In the genomic region with DNA sequence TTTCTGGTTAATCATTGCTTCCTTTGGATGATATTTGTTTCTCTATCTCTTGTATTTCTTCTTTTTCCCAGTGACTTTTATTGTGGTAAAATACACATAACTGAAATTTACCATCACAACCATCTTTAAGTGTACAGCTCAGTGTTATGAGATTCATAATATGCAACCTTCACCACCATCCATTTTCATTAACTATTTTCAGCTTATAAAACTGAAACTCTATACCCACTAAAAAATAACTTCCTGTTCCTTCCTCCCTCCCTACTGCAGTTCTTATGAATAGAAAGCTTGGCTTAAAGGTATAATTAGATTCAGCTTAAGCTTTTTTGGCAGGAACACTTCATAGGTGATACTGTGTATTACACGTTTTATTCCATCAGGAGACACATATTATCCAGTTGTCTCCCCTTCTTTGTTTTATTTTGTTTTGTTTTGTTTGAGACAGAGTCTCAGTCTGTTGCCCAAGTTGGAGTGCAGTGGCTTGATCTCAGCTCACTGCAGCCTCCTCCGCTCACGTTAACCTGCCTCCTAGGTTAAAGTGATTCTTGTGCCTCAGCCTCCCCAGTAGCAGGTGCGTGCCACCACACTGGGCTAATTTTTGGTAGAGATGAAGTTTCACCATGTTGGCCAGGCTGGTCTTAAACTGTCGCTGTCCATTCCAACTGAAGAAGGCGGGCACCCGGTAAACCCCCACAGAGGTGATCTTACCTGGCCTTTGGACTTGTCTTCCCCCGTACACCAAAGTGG, we compare ENCODE assay signal across 9 cellular contexts. TPM values are rescaled to one million over a fixed set of nuclear protein-coding genes. Genes with fewer than 3 reads are reported as not detected.
DNase-seq lines count a peak whose midpoint lies in the region; ATAC-seq and TF ChIP-seq lines count a peak whose summit lies in the region.
"Had no signal": no experiment of that assay in that cellular context is flagged by ENCODE, and none has a peak within 500 bp of the region (broad histone marks: within the 10 kb centered on the region; RNA-seq: fewer than 3 reads in every experiment).

No MANE protein-coding gene starts in this region.

- H3K9me2 ChIP-seq in DOHH2 (replicated peaks; ENCODE audit: control insufficient read depth, low read length), result no peaks in the 10 kb centered on the region

- H3K27me3 ChIP-seq in DOHH2 (ENCODE audit: control insufficient read depth, low read length), result no peaks in the 10 kb centered on the region
- H3K27me3 ChIP-seq: ascending aorta had no signal

- peaks cover 10% of the 10 kb centered on the region for H3K4me1 ChIP-seq in DOHH2 (ENCODE audit: control insufficient read depth, low read length)

- H3K9me3 ChIP-seq in DOHH2 (ENCODE audit: control insufficient read depth, insufficient read depth, low read length), result no peaks in the 10 kb centered on the region
- H3K9me3 ChIP-seq: ascending aorta had no signal

- DNase-seq in OCI-M1 (lab: John Stamatoyannopoulos, UW) (peak; percentile 58), germinal center (ENCODE audit: low spot score) (no peak), omental fat pad (ENCODE audit: low spot score) (no peak), NCI-H2171 treated with DMSO at 0.1 percent for 48 hours (lab: John Stamatoyannopoulos, UW) (no peak), AG20443 (ENCODE audit: low spot score) (no peak)

- ATAC-seq in GM19035 (IDR thresholded peaks at IDR 0.05; ENCODE audit: unreplicated experiment) (peak; percentile 78), HG03066 (IDR thresholded peaks at IDR 0.05; ENCODE audit: low read depth, unreplicated experiment) (peak; percentile 91), omental fat pad (ENCODE audit: low FRiP score) (no peak)

- no peak for TF ChIP-seq CTCF in DOHH2 (IDR thresholded peaks at IDR 0.05; ENCODE audit: low read depth, low read length, poor library complexity, severe bottlenecking)
- TF ChIP-seq CTCF in omental fat pad (IDR thresholded peaks at IDR 0.05), result no peak

- H3K4me3 ChIP-seq in DOHH2 (ENCODE audit: low read length), result no peak overlapping the region
- H3K4me3 ChIP-seq: ascending aorta had no signal

- H3K27ac ChIP-seq in DOHH2 (ENCODE audit: low read depth, low read length), result no peak overlapping the region

- no peaks in the 10 kb centered on the region for H3K79me2 ChIP-seq in DOHH2 (ENCODE audit: control insufficient read depth, low read length)

- H3K36me3 ChIP-seq in DOHH2 (ENCODE audit: control insufficient read depth, low read length), result no peaks in the 10 kb centered on the region

- H3K4me2 ChIP-seq in DOHH2 (ENCODE audit: low read length), result 0 out of 2 replicates have a peak overlapping the region, but pooled peaks have one; percentile 1

- no peaks in the 10 kb centered on the region for H4K20me1 ChIP-seq in DOHH2 (ENCODE audit: control insufficient read depth, insufficient read depth, low read depth, low read length)

- H3F3A ChIP-seq in DOHH2 (ENCODE audit: control insufficient read depth, insufficient read depth), result no peaks in the 10 kb centered on the region

RNA-seq across cellular contexts. Expression of a gene that starts 45.1 kb away (rescaled TPM):
- 1 to 10 TPM; 3.8 to 9.8 (median 6.4) TPM for total RNA-seq in omental fat pad

RNA-seq across cellular contexts. Expression of a gene that starts 53.0 kb away (rescaled TPM):
- total RNA-seq in omental fat pad, result 10 to 100 TPM in 1 of 4 donors, 1 to 10 TPM in 3; 3.7 to 22.4 (median 5.2) TPM
